In the genomic region with DNA sequence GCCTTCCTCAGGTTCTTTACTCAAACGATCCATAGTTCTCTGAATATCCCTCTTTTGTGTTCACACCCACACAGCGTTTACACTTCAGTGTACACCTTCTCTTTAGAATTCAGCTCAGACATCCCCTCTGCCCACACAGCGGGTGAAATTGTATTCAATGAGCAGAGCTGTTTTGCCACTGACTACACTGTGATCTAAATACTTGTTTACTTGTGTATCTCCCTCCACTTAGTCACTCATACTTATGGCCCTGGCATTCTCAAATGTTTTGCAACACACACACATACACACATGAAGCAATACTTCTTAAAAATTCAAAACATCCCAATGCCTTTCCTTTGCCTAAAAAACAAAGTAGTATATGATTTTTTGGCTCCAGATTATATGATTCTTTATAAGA, we compare ENCODE assay signal across 17 cellular contexts.
DNase-seq lines count a peak whose midpoint lies in the region; ATAC-seq and TF ChIP-seq lines count a peak whose summit lies in the region.
"Had no signal": no experiment of that assay in that cellular context is flagged by ENCODE, and none has a peak within 500 bp of the region (broad histone marks: within the 10 kb centered on the region; RNA-seq: fewer than 3 reads in every experiment).

No MANE protein-coding gene starts in this region.

- H3K36me3 Mint-ChIP-seq in WTC11 = peaks cover 2% of the 10 kb centered on the region; the same call in 1 of the 2 replicates
- no peaks in the 10 kb centered on the region for H3K36me3 Mint-ChIP-seq in activated CD8-positive, alpha-beta memory T cell treated with anti-CD3 and anti-CD28 coated beads, Interleukin-2, amount 10 ng/mL, durations not matched to agents 7 days and 5 days
- no peaks in the 10 kb centered on the region for H3K36me3 Mint-ChIP-seq in CD8-positive, alpha-beta memory T cell

- TF ChIP-seq CTCF in WTC11 (IDR thresholded peaks at IDR 0.05) (no peak), fibroblast of the aortic adventitia (IDR thresholded peaks at IDR 0.05; ENCODE audit: insufficient read depth, low read length) (no peak)

- no peaks in the 10 kb centered on the region for H3K4me1 ChIP-seq in CD8-positive, alpha-beta memory T cell (ENCODE audit: insufficient read depth, low read length)
- H3K4me1 ChIP-seq: transverse colon had no signal

- no peaks in the 10 kb centered on the region for H3K27me3 Mint-ChIP-seq in WTC11 (ENCODE audit: low read depth)
- H3K27me3 Mint-ChIP-seq in activated CD8-positive, alpha-beta memory T cell treated with anti-CD3 and anti-CD28 coated beads, Interleukin-2, amount 10 ng/mL, durations not matched to agents 7 days and 5 days = no peaks in the 10 kb centered on the region
- H3K27me3 Mint-ChIP-seq in CD8-positive, alpha-beta memory T cell = no peaks in the 10 kb centered on the region

- no peak overlapping the region for H3K4me3 ChIP-seq in fibroblast of the aortic adventitia (ENCODE audit: low read depth, low read length)
- H3K4me3 ChIP-seq in CD8-positive, alpha-beta memory T cell (ENCODE audit: low read length) = no peak overlapping the region
- H3K4me3 ChIP-seq: transverse colon had no signal

- no peaks in the 10 kb centered on the region for H3K27me3 ChIP-seq in CD8-positive, alpha-beta memory T cell (ENCODE audit: insufficient read depth, low read length, poor library complexity, severe bottlenecking)
- H3K27me3 ChIP-seq: transverse colon had no signal

- H3K4me1 Mint-ChIP-seq in WTC11 = peaks cover 8% of the 10 kb centered on the region
- H3K4me1 Mint-ChIP-seq in activated CD8-positive, alpha-beta memory T cell treated with anti-CD3 and anti-CD28 coated beads, Interleukin-2, amount 10 ng/mL, durations not matched to agents 7 days and 5 days = no peaks in the 10 kb centered on the region
- H3K4me1 Mint-ChIP-seq in CD8-positive, alpha-beta memory T cell = no peaks in the 10 kb centered on the region

- no peaks in the 10 kb centered on the region for H3K36me3 ChIP-seq in CD8-positive, alpha-beta memory T cell (ENCODE audit: insufficient read depth, low read length)
- H3K36me3 ChIP-seq: transverse colon had no signal

- CTCF ChIA-PET in WTC11 (lab: Charles Lee) = no interaction called here
- CTCF ChIA-PET in activated CD8-positive, alpha-beta memory T cell treated with anti-CD3 and anti-CD28 coated beads, Interleukin-2, amount 10 ng/mL, durations not matched to agents 7 days and 5 days (lab: Charles Lee) = no interaction called here
- CTCF ChIA-PET in CD8-positive, alpha-beta memory T cell (lab: Charles Lee) = no interaction called here

- POLR2A ChIA-PET in WTC11 (lab: Charles Lee) = no interaction called here
- POLR2A ChIA-PET in CD8-positive, alpha-beta memory T cell (lab: Charles Lee) = no interaction called here

- no peak for ATAC-seq in WTC11
- no peak for ATAC-seq in activated CD8-positive, alpha-beta memory T cell treated with anti-CD3 and anti-CD28 coated beads, Interleukin-2, amount 10 ng/mL, durations not matched to agents 7 days and 5 days
- ATAC-seq: left colon, Panc1 had no signal

- peaks cover 12% of the 10 kb centered on the region for H3K9me3 Mint-ChIP-seq in WTC11
- H3K9me3 Mint-ChIP-seq in activated CD8-positive, alpha-beta memory T cell treated with anti-CD3 and anti-CD28 coated beads, Interleukin-2, amount 10 ng/mL, durations not matched to agents 7 days and 5 days (ENCODE audit: low read depth) = peaks cover 2% of the 10 kb centered on the region
- H3K9me3 Mint-ChIP-seq in CD8-positive, alpha-beta memory T cell = peaks cover 0 to 2% (median 0%) of the 10 kb centered on the region in 5 donors

- peak overlapping the region; percentile 66; the same call in 1 of the 2 replicates for H3K27ac Mint-ChIP-seq in WTC11
- H3K27ac Mint-ChIP-seq in activated CD8-positive, alpha-beta memory T cell treated with anti-CD3 and anti-CD28 coated beads, Interleukin-2, amount 10 ng/mL, durations not matched to agents 7 days and 5 days = no peak overlapping the region
- H3K27ac Mint-ChIP-seq in CD8-positive, alpha-beta memory T cell = no peak overlapping the region

- no peak overlapping the region for H3K27ac ChIP-seq in CD8-positive, alpha-beta memory T cell (ENCODE audit: low read depth, low read length)
- H3K27ac ChIP-seq: transverse colon had no signal

- H3K9me3 ChIP-seq in CD8-positive, alpha-beta memory T cell (ENCODE audit: low read length) = no peaks in the 10 kb centered on the region

- H3K4me3 Mint-ChIP-seq in WTC11 = no peak overlapping the region
- no peak overlapping the region for H3K4me3 Mint-ChIP-seq in activated CD8-positive, alpha-beta memory T cell treated with anti-CD3 and anti-CD28 coated beads, Interleukin-2, amount 10 ng/mL, durations not matched to agents 7 days and 5 days
- H3K4me3 Mint-ChIP-seq in CD8-positive, alpha-beta memory T cell = no peak overlapping the region

- DNase-seq in SHP77 (lab: John Stamatoyannopoulos, UW) = peak; percentile 47 to 54
- no peak for DNase-seq in SHP77 treated with DMSO at 0.1 percent for 48 hours (lab: John Stamatoyannopoulos, UW)
- no peak for DNase-seq in WTC11 (ENCODE audit: low spot score)
- DNase-seq in fibroblast of the aortic adventitia (ENCODE audit: low read depth) = peak; percentile 43
- DNase-seq in A172 (ENCODE audit: low spot score) = no peak
- DNase-seq in activated CD8-positive, alpha-beta memory T cell treated with anti-CD3 and anti-CD28 coated beads, Interleukin-2, amount 10 ng/mL, durations not matched to agents 7 days and 5 days = no peak
- no peak for DNase-seq in NCI-H1092 (lab: John Stamatoyannopoulos, UW)
- DNase-seq in CD8-positive, alpha-beta memory T cell = no peak
- DNase-seq: ACHN; activated CD4-positive, alpha-beta T cell treated with anti-CD3 and anti-CD28 coated beads, Interleukin-2, amount 50 U/mL, for 48 hours; erythroblast; GF-D8; left colon; NCI-H524 treated with DMSO at 0.1 percent for 48 hours; stimulated activated naive CD4-positive, alpha-beta T cell; transverse colon had no signal

TF ChIP-seq in WTC11, 78 proteins besides CTCF, POLR2A, EP300 and RAD21:
- TF ChIP-seq ELF4 (CRISPR knock-in tag; IDR thresholded peaks at IDR 0.05; ENCODE audit: low read depth) = no peak
- TF ChIP-seq NR3C1 (CRISPR knock-in tag; conservative IDR thresholded peaks at IDR 0.05; ENCODE audit: low read depth) = no peak
- TF ChIP-seq, protein P1, sequence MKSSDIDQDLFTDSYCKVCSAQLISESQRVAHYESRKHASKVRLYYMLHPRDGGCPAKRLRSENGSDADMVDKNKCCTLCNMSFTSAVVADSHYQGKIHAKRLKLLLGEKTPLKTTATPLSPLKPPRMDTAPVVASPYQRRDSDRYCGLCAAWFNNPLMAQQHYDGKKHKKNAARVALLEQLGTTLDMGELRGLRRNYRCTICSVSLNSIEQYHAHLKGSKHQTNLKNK (CRISPR knock-in tag; IDR thresholded peaks at IDR 0.05) = no peak
TF ChIP-seq in WTC11: peak in this region for 0.

Comparison
In these comparisons a context has a peak if more than half of its experiments do, and no peak if none do; other contexts are left out.
1. DNase-seq: peak in SHP77 (2 of 2) and fibroblast of the aortic adventitia (single experiment); none in SHP77 treated with DMSO at 0.1 percent for 48 hours (single experiment), WTC11 (single experiment), A172 (single experiment), activated CD8-positive, alpha-beta memory T cell treated with anti-CD3 and anti-CD28 coated beads, Interleukin-2, amount 10 ng/mL, durations not matched to agents 7 days and 5 days (single experiment), NCI-H1092 (single experiment) and CD8-positive, alpha-beta memory T cell (0 of 5).